2 cellular contexts compared by ENCODE assay signal in the genomic region with DNA sequence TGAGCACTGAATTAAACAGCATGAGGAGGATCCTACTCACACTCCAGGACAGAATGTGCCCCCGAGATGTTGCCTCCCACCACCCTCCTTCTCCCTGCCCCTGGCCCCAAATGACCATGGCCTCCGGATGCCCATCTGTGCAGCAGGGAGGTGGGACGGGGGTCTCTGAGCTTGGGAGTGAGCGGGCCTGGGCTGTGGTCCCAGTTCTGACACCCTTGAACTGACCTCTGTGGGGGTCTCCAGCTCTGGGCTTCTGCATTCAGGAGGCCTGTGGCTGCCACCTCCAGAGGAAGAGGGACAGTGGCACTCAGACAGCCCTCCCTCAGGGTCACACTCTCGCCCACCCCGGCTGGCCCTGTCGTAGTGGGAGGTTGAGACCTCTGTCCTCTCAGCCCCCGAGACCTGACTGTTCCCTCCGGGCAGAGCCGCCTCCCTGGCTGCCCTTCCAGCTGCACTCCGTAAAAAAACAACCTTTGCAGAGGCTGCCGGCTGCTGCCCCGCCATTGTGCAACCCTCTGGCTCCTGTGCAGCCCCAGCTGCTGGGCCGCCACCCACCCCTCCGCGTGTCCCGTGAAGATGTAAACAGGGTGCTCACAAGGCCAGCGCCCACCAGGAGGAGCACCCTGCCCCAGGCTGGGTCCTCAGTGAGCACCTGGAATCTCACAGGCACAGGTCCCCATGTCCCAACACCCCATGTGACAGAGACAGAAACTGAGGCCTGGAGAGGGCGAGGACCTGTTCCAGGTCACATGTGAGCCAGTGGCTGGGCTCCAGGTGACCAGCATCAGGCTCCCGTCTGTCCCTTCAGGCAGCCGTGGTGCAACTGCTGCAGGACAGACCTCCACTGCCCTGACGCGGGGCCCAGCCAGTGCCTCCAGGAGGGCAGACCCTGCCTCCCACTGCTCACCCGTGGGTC.
TF ChIP-seq lines count a peak whose summit lies in the region.

No MANE protein-coding gene starts in this region.

TF ChIP-seq in K562, 482 proteins besides CTCF, POLR2A, EP300 and RAD21 (continued from another document):
- TF ChIP-seq, protein P1, sequence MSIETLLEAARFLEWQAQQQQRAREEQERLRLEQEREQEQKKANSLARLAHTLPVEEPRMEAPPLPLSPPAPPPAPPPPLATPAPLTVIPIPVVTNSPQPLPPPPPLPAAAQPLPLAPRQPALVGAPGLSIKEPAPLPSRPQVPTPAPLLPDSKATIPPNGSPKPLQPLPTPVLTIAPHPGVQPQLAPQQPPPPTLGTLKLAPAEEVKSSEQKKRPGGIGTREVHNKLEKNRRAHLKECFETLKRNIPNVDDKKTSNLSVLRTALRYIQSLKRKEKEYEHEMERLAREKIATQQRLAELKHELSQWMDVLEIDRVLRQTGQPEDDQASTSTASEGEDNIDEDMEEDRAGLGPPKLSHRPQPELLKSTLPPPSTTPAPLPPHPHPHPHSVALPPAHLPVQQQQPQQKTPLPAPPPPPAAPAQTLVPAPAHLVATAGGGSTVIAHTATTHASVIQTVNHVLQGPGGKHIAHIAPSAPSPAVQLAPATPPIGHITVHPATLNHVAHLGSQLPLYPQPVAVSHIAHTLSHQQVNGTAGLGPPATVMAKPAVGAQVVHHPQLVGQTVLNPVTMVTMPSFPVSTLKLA (conservative IDR thresholded peaks at IDR 0.05): peak; percentile 31 to 49; a peak in 2 of 4 replicates
- TF ChIP-seq CEBPG (CRISPR knock-in tag; IDR thresholded peaks at IDR 0.05) (peak; percentile 65), CEBPG (tag; conservative IDR thresholded peaks at IDR 0.05 in 1 of 2, IDR thresholded peaks at IDR 0.05 in 1 of 2) (no peak), ZNF445 (CRISPR knock-in tag; IDR thresholded peaks at IDR 0.05; ENCODE audit: low read depth) (no peak), ZBTB33 (CRISPR knock-in tag; IDR thresholded peaks at IDR 0.05) (peak; percentile 94), FOXK2 (conservative IDR thresholded peaks at IDR 0.05 in 1 of 2, IDR thresholded peaks at IDR 0.05 in 1 of 2; ENCODE audit: low read depth in 2 of 2) (peak; percentile 46 to 76; a peak in 2 of 4 replicates)
TF ChIP-seq in K562: peak in this region for 6.

TF ChIP-seq in SK-N-SH treated with all-trans-retinoic acid at 6 μM for 48 hours, 23 proteins besides CTCF, POLR2A, EP300 and RAD21 (continued from another document):
- TF ChIP-seq, protein P2, sequence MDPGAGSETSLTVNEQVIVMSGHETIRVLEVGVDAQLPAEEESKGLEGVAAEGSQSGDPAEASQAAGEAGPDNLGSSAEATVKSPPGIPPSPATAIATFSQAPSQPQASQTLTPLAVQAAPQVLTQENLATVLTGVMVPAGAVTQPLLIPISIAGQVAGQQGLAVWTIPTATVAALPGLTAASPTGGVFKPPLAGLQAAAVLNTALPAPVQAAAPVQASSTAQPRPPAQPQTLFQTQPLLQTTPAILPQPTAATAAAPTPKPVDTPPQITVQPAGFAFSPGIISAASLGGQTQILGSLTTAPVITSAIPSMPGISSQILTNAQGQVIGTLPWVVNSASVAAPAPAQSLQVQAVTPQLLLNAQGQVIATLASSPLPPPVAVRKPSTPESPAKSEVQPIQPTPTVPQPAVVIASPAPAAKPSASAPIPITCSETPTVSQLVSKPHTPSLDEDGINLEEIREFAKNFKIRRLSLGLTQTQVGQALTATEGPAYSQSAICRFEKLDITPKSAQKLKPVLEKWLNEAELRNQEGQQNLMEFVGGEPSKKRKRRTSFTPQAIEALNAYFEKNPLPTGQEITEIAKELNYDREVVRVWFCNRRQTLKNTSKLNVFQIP (CRISPR knock-in tag; IDR thresholded peaks at IDR 0.05; ENCODE audit: borderline replicate concordance, low read depth): no peak
- TF ChIP-seq ZFP30 (CRISPR knock-in tag; IDR thresholded peaks at IDR 0.05) (no peak), ZNF8 (CRISPR knock-in tag; IDR thresholded peaks at IDR 0.05) (no peak)
